Comparison of ENCODE assay signal across 8 cellular contexts in genomic region chr5:95823738-95824609, GRCh38. TPM values are rescaled to one million over a fixed set of nuclear protein-coding genes. Genes with fewer than 3 reads are reported as not detected.
A peak's percentile ranks its signal among the peaks of the same experiment; 100 is the strongest.
DNase-seq lines count a peak whose midpoint lies in the region; ATAC-seq and TF ChIP-seq lines count a peak whose summit lies in the region.

No MANE protein-coding gene starts in this region.

- peaks cover 40 to 62% (median 51%) of the 10 kb centered on the region in 10 experiments for H3K4me1 ChIP-seq in BLaER1 treated with 17β-estradiol and CSF1 and Interleukin-3, amounts not matched to agents 10 nM and 100 nM
- H3K4me1 ChIP-seq in ascending aorta = peaks cover 3 to 18% of the 10 kb centered on the region in 2 donors

- H4K20me1 ChIP-seq in BLaER1 treated with 17β-estradiol and CSF1 and Interleukin-3, amounts not matched to agents 10 nM and 100 nM = peaks cover 24 to 32% (median 29%) of the 10 kb centered on the region in 11 experiments; a peak in 18 of 22 replicates

- TF ChIP-seq CTCF in ascending aorta (IDR thresholded peaks at IDR 0.05) = no peak
- no peak for TF ChIP-seq CTCF in GM10248 (IDR thresholded peaks at IDR 0.05; ENCODE audit: control extremely low read depth, extremely low read depth, low read depth, missing control alignments)

- intact Hi-C loops in ascending aorta (cut with DNase I) = loop anchor here (1.0 kb wide), 1 partner anchor 10 kb away; no protein-coding TSS in a partner anchor

- ATAC-seq in HG03354 (IDR thresholded peaks at IDR 0.05; ENCODE audit: poor library complexity, severe bottlenecking, unreplicated experiment) = peak; percentile 54

- peak; percentile 38 for DNase-seq in SK-MEL-5 (ENCODE audit: low read depth, low spot score)
- peak in 1 of 2 donors; percentile 81 for DNase-seq in ascending aorta (ENCODE audit: low spot score in 2 of 2)
- DNase-seq in iPS-NIHi11 (ENCODE audit: low spot score) = peak; percentile 16
- peak; percentile 68 for DNase-seq in stimulated activated CD4-positive, alpha-beta T cell treated with anti-CD3 and anti-CD28 coated beads, Interleukin-15, amount 100 ng/mL, for 24 hours
- DNase-seq in GM10248 (ENCODE audit: extremely low spot score) = no peak

- POLR2A ChIA-PET in GM10248 (lab: Yijun Ruan, JAX) = no interaction called here

- no peaks in the 10 kb centered on the region for H3K27me3 ChIP-seq in BLaER1 treated with 17β-estradiol and CSF1 and Interleukin-3, amounts not matched to agents 10 nM and 100 nM
- no peaks in the 10 kb centered on the region for H3K27me3 ChIP-seq in ascending aorta

- H3K4me3 ChIP-seq in BLaER1 treated with 17β-estradiol and CSF1 and Interleukin-3, amounts not matched to agents 10 nM and 100 nM = peak overlapping the region; percentile 79 to 97 (median 88)
- peak overlapping the region; percentile 44 to 80 for H3K4me3 ChIP-seq in ascending aorta

- peak overlapping the region; percentile 84 to 96 (median 89) for H3K27ac ChIP-seq in BLaER1 treated with 17β-estradiol and CSF1 and Interleukin-3, amounts not matched to agents 10 nM and 100 nM
- peak overlapping the region; percentile 78 to 88 for H3K27ac ChIP-seq in ascending aorta

- peaks cover 11 to 30% (median 25%) of the 10 kb centered on the region in 11 experiments; a peak in 19 of 22 replicates for H3K36me3 ChIP-seq in BLaER1 treated with 17β-estradiol and CSF1 and Interleukin-3, amounts not matched to agents 10 nM and 100 nM
- no peaks in the 10 kb centered on the region for H3K36me3 ChIP-seq in ascending aorta

- peak overlapping the region; percentile 90 to 99 (median 97) for H3K4me2 ChIP-seq in BLaER1 treated with 17β-estradiol and CSF1 and Interleukin-3, amounts not matched to agents 10 nM and 100 nM

- H3K9ac ChIP-seq in BLaER1 treated with 17β-estradiol and CSF1 and Interleukin-3, amounts not matched to agents 10 nM and 100 nM = peak overlapping the region; percentile 80 to 90 (median 87)

- TF ChIP-seq POLR2A in GM19193 (IDR thresholded peaks at IDR 0.05; ENCODE audit: extremely low read depth, insufficient read depth, insufficient read length) = peak; percentile 53

- in situ Hi-C loops in SK-MEL-5 (cut with HindIII; ENCODE audit: low pct_unique_long_range_greater_than_20kb, low sequenced_read_pairs) = no loop called here

- CTCF ChIA-PET in GM10248 (lab: Yijun Ruan, JAX) = interaction anchor here (0.6 to 8.3 kb wide), 12 partner anchors 11 to 180 kb away, joined by 3 to 68 read pairs (median 6); partner anchors contain the start of gene RFESD

- no peaks in the 10 kb centered on the region for H3K9me3 ChIP-seq in BLaER1 treated with 17β-estradiol and CSF1 and Interleukin-3, amounts not matched to agents 10 nM and 100 nM (replicated peaks in 1 of 11)
- H3K9me3 ChIP-seq in ascending aorta = no peaks in the 10 kb centered on the region

RNA-seq across cellular contexts. Expression of gene GLRX, which starts 1.4 kb away (rescaled TPM):
- total RNA-seq in SK-MEL-5 (2014; rRNA removed; shearing (Covaris generic)) = 8.1 and 10.8 TPM in 2 replicates
- 26.5 and 28.5 TPM in 2 replicates for polyA plus RNA-seq in SK-MEL-5 (2015; cell fraction: cytosol; rRNA removed)
- polyA plus RNA-seq in SK-MEL-5 (2015; cell fraction: nucleus; rRNA removed) = 10.0 and 12.2 TPM in 2 replicates
- total RNA-seq in ascending aorta = 18.5 TPM
